8 cellular contexts compared by ENCODE assay signal in the genomic region with DNA sequence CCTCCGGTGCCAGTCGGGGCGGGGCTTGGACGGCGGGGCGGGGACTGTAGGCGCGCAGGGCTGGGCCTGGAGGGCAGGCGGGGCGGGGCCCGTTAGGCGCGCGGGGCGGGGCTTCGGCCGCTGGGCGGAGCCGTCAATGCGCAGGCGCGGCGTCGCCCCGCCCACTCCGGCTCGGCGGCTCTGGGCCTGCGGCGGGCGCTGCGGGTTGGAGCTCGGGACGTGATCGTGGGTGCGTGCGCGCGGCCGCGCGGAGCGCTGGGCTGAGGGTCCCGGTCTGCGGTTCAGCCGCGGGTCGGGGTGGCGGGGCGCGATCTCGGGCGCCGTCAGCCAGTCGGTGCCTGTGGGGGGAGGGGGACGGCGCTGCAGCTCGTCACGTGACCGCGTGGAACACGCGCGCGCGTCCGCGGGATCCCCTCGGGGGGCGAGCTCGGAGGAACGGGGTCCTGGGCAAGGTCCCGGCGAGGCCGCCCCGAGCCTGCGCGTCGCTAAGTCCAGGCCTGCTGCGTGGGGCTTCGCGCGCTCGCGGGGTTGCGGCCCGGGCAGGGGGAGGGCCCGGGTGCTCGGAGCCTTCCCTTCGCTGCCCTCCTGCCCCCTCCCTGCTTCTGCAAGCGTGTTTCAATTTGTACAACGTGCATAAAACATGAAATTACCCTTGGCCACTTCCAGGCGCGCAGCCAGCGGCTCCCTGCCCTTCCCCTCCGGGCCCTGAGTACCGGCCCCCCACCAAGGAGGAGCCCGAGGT. TPM values are rescaled to one million over a fixed set of nuclear protein-coding genes. Genes with fewer than 3 reads are reported as not detected.
DNase-seq lines count a peak whose midpoint lies in the region; ATAC-seq and FAIRE-seq lines count a peak whose summit lies in the region.

A gene (plus strand): TSS at position 164 of the 742 bp plus-strand sequence. CDS start 595 bp downstream, outside the sequence.

- H3K9ac ChIP-seq in endocrine pancreas (ENCODE audit: control insufficient read depth, insufficient read depth, low read length): peak within 1 kb of the TSS; percentile 47

- no peaks in the 10 kb centered on the region for H3K9me3 ChIP-seq in endocrine pancreas (ENCODE audit: control insufficient read depth, low read length)

- H3K27me3 ChIP-seq in endocrine pancreas (ENCODE audit: control insufficient read depth, insufficient read depth, low read length): no peaks in the 10 kb centered on the region

- peaks cover 2% of the 10 kb centered on the region for H3K36me3 Mint-ChIP-seq in activated CD8-positive, alpha-beta memory T cell treated with anti-CD3 and anti-CD28 coated beads, Interleukin-2, amount 10 ng/mL, durations not matched to agents 7 days and 5 days

- FAIRE-seq in HTR-8/SVneo (lab: Jason Lieb, UNC): peak; percentile 95

- no peak within 1 kb of the TSS for H3K4me3 ChIP-seq in endocrine pancreas (ENCODE audit: control insufficient read depth, insufficient read depth, low read length)

- H3K4me1 ChIP-seq in endocrine pancreas (ENCODE audit: control insufficient read depth, insufficient read depth, low read length): no peaks in the 10 kb centered on the region

- ATAC-seq in GM21360 (IDR thresholded peaks at IDR 0.05; ENCODE audit: unreplicated experiment): peak; percentile 77
- peak; percentile 94 for ATAC-seq in activated CD8-positive, alpha-beta memory T cell treated with anti-CD3 and anti-CD28 coated beads, Interleukin-2, amount 10 ng/mL, durations not matched to agents 7 days and 5 days

- H3K27ac Mint-ChIP-seq in activated CD8-positive, alpha-beta memory T cell treated with anti-CD3 and anti-CD28 coated beads, Interleukin-2, amount 10 ng/mL, durations not matched to agents 7 days and 5 days: peak within 1 kb of the TSS; percentile 56

- no peaks in the 10 kb centered on the region for H3K36me3 ChIP-seq in endocrine pancreas (ENCODE audit: control insufficient read depth, insufficient read depth, low read length)

- H3K9me3 Mint-ChIP-seq in activated CD8-positive, alpha-beta memory T cell treated with anti-CD3 and anti-CD28 coated beads, Interleukin-2, amount 10 ng/mL, durations not matched to agents 7 days and 5 days (ENCODE audit: low read depth): no peaks in the 10 kb centered on the region

- DNase-seq in COLO668 (lab: John Stamatoyannopoulos, UW; ENCODE audit: unreplicated experiment) (peak; percentile 96), HTR-8/SVneo (ENCODE audit: insufficient read length, low spot score) (peak; percentile 83), NOMO-1 treated with dmso at 0.1 percent for 144 hours (lab: John Stamatoyannopoulos, UW; ENCODE audit: unreplicated experiment) (peak; percentile 70), mesenteric fat pad (ENCODE audit: low spot score) (peak; percentile 99)
- DNase-seq in activated CD8-positive, alpha-beta memory T cell treated with anti-CD3 and anti-CD28 coated beads, Interleukin-2, amount 10 ng/mL, durations not matched to agents 7 days and 5 days: peak; percentile 95
- peak; percentile 84 for DNase-seq in stimulated activated CD8-positive, alpha-beta memory T cell treated with anti-CD3 and anti-CD28 coated beads, Interleukin-15, amount 100 ng/mL, for 1 hour (ENCODE audit: low read depth)

- peaks cover 50% of the 10 kb centered on the region for H3K4me1 Mint-ChIP-seq in activated CD8-positive, alpha-beta memory T cell treated with anti-CD3 and anti-CD28 coated beads, Interleukin-2, amount 10 ng/mL, durations not matched to agents 7 days and 5 days

- H3K4me3 Mint-ChIP-seq in activated CD8-positive, alpha-beta memory T cell treated with anti-CD3 and anti-CD28 coated beads, Interleukin-2, amount 10 ng/mL, durations not matched to agents 7 days and 5 days: peak within 1 kb of the TSS; percentile 80

- CTCF ChIA-PET in activated CD8-positive, alpha-beta memory T cell treated with anti-CD3 and anti-CD28 coated beads, Interleukin-2, amount 10 ng/mL, durations not matched to agents 7 days and 5 days (lab: Charles Lee): interaction anchor here (1.2 to 5.6 kb wide), 7 partner anchors 29 to 884 kb away, joined by 3 to 45 read pairs (median 9); a partner anchor contains a TSS

- H3K27me3 Mint-ChIP-seq in activated CD8-positive, alpha-beta memory T cell treated with anti-CD3 and anti-CD28 coated beads, Interleukin-2, amount 10 ng/mL, durations not matched to agents 7 days and 5 days: no peaks in the 10 kb centered on the region

RNA-seq across cellular contexts. Expression of the gene that starts here (rescaled TPM):
- 10 to 100 TPM; 21.6 to 26.2 TPM for total RNA-seq in activated CD8-positive, alpha-beta memory T cell treated with anti-CD3 and anti-CD28 coated beads, Interleukin-2, amount 10 ng/mL, durations not matched to agents 7 days and 5 days
- total RNA-seq in mesenteric fat pad: 27.0 TPM
